6 cellular contexts compared by ENCODE assay signal in the genomic region with DNA sequence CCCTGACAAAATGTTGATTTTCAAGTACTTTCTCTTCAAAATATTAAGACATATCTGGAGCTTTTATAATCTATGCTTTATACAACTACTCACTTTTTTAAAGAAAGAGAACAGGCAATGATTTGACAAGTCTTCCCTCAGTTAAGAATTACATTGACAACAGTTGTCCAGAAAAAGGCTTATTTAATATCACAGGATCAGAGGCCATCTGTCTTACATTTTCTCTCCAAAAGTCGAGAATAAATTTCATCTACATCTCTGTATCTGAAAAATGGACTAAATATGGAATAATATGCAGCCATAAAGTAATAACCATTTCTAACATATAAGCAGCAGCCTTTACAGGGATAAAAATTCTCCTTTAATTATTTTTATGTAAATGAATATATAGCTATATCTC. TPM values are rescaled to one million over a fixed set of nuclear protein-coding genes. Genes with fewer than 3 reads are reported as not detected.
"Had no signal": no experiment of that assay in that cellular context is flagged by ENCODE, and none has a peak within 500 bp of the region (broad histone marks: within the 10 kb centered on the region; RNA-seq: fewer than 3 reads in every experiment).

No MANE protein-coding gene starts in this region.

- H3K4me3 ChIP-seq: K562 had no signal

- H3K36me3 Mint-ChIP-seq: IgD-negative memory B cell had no signal

- H3K27ac Mint-ChIP-seq: IgD-negative memory B cell had no signal

- DNase-seq: IMR-90, KBM-7 had no signal

- H3K4me3 Mint-ChIP-seq: IgD-negative memory B cell had no signal

- H3K27me3 Mint-ChIP-seq: IgD-negative memory B cell had no signal

- H3K27ac ChIP-seq: HL-60 had no signal

- H3K4me1 Mint-ChIP-seq: IgD-negative memory B cell had no signal

RNA-seq across cellular contexts. Expression of a gene that starts 8.2 kb away (rescaled TPM):
- total RNA-seq: IMR-90, K562 had no signal

RNA-seq across cellular contexts. Expression of a gene that starts 12.0 kb away (rescaled TPM):
- total RNA-seq: HT-29, IMR-90, K562 had no signal
